In the genomic region with DNA sequence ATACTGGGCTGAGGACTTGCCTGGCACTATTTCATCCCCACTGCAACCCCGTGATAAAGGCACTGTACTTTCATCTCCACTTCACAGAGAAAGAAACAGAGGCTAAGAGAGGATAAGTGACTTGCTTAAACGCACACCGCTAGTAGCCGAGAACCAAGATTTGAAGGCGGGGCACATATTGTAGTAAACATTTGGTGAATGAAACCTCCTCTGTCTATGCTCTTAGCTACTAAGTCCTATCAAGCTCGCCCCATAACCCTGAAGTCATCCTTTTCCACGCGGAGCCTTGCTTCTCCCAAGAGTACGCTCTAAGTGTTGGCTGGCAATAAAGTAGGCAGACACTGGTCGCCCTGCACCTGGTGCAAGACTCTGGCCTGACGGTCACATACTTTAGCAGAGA, we compare ENCODE assay signal across 8 cellular contexts. TPM values are rescaled to one million over a fixed set of nuclear protein-coding genes. Genes with fewer than 3 reads are reported as not detected.
DNase-seq lines count a peak whose midpoint lies in the region; ATAC-seq, FAIRE-seq and TF ChIP-seq lines count a peak whose summit lies in the region.

No MANE protein-coding gene starts in this region.

- H3K4me1 ChIP-seq in HepG2 (ENCODE audit: insufficient read depth, low read length) (peaks cover 22% of the 10 kb centered on the region), tibial artery (peaks cover 0 to 18% (median 6%) of the 10 kb centered on the region in 4 donors)

- TF ChIP-seq CTCF in brain (conservative IDR thresholded peaks at IDR 0.05) (no peak), HepG2 (CRISPR knock-in tag; IDR thresholded peaks at IDR 0.05) (no peak), tibial artery (IDR thresholded peaks at IDR 0.05) (no peak)

- BruUV-seq in HepG2 (replicated peaks; lab: Mats Ljungman, UMichigan): no TSS peak

- no peaks in the 10 kb centered on the region for H3K27me3 Mint-ChIP-seq in activated CD4-positive, alpha-beta T cell treated with anti-CD3 and anti-CD28 coated beads, Interleukin-2, amount 10 ng/mL, durations not matched to agents 24 days and 14 days
- peaks cover 8% of the 10 kb centered on the region for H3K27me3 Mint-ChIP-seq in brain

- CTCF ChIA-PET in HepG2 (lab: Yijun Ruan, JAX; ENCODE audit: low intra/inter-chr PET ratio, low total read pairs): no interaction called here

- peak overlapping the region; percentile 92 for H3K4me2 ChIP-seq in HepG2 (ENCODE audit: low read depth, low read length)

- FAIRE-seq in HepG2 (lab: Jason Lieb, UNC): peak; percentile 23

- in situ Hi-C loops in HepG2 (cut with HindIII; ENCODE audit: extremely low pct_ligation_motif_present, low pct_unique_long_range_greater_than_20kb): no loop called here

- WGBS in HepG2 (ENCODE audit: low lambda C conversion rate): 65% methylated on average over 10 of the region's 11 CpGs

- H3K36me3 ChIP-seq in HepG2 (replicated peaks in 1 of 2; ENCODE audit: control insufficient read depth in 1 of 2, insufficient read depth in 2 of 2, low read length in 2 of 2) (no peaks in the 10 kb centered on the region), tibial artery (no peaks in the 10 kb centered on the region)

- POLR2A ChIA-PET in HepG2 (lab: Yijun Ruan, JAX): no interaction called here

- no peak for TF ChIP-seq RAD21 in HepG2 (CRISPR knock-in tag; IDR thresholded peaks at IDR 0.05)

- no peak overlapping the region for H3K9ac ChIP-seq in HepG2 (ENCODE audit: insufficient read depth, low read depth, low read length)

- H4K20me1 ChIP-seq in HepG2 (ENCODE audit: insufficient read depth, low read length): no peaks in the 10 kb centered on the region

- H3K9me3 ChIP-seq in HepG2 (ENCODE audit: low read length) (no peaks in the 10 kb centered on the region), tibial artery (no peaks in the 10 kb centered on the region)

- DNase-seq in activated CD4-positive, alpha-beta T cell treated with anti-CD3 and anti-CD28 coated beads, Interleukin-2, amount 10 ng/mL, durations not matched to agents 24 days and 14 days: no peak
- DNase-seq in activated CD4-positive, alpha-beta T cell treated with anti-CD3 and anti-CD28 coated beads for 1 hour: no peak
- DNase-seq in HepG2 (ENCODE audit: low spot score): no peak
- no peak for DNase-seq in tibial artery
- DNase-seq in SW 1271 (lab: John Stamatoyannopoulos, UW): no peak
- DNase-seq in middle frontal gyrus (ENCODE audit: extremely low spot score, low spot score): no peak
- no peak for DNase-seq in DMS153 (lab: John Stamatoyannopoulos, UW)

- no peaks in the 10 kb centered on the region for H3K36me3 Mint-ChIP-seq in activated CD4-positive, alpha-beta T cell treated with anti-CD3 and anti-CD28 coated beads, Interleukin-2, amount 10 ng/mL, durations not matched to agents 24 days and 14 days (ENCODE audit: low read depth)
- peaks cover 5% of the 10 kb centered on the region for H3K36me3 Mint-ChIP-seq in brain

- intact Hi-C loops in activated CD4-positive, alpha-beta T cell treated with anti-CD3 and anti-CD28 coated beads, Interleukin-2, amount 10 ng/mL, durations not matched to agents 24 days and 14 days (cut with micrococcal nuclease): loop anchor here (5.0 kb wide), 2 partner anchors 183 to 588 kb away; a partner anchor contains a TSS
- intact Hi-C loops in HepG2 (cut with micrococcal nuclease; ENCODE audit: unreplicated experiment) (no loop called here), tibial artery (cut with DNase I; ENCODE audit: low total_unique reads) (loop anchor here (5.0 to 10.0 kb wide), 2 partner anchors 127 to 410 kb away; a partner anchor contains a TSS)

- H3K4me3 ChIP-seq in HepG2 (replicated peaks in 1 of 3; ENCODE audit: insufficient read depth in 1 of 3, low read depth in 2 of 3, low read length in 3 of 3) (peak overlapping the region; percentile 36 to 86 (median 83); a peak in 5 of 6 replicates), tibial artery (peak overlapping the region; percentile 80 to 89)

- peaks cover 12% of the 10 kb centered on the region for H3K4me1 Mint-ChIP-seq in activated CD4-positive, alpha-beta T cell treated with anti-CD3 and anti-CD28 coated beads, Interleukin-2, amount 10 ng/mL, durations not matched to agents 24 days and 14 days
- H3K4me1 Mint-ChIP-seq in brain: peaks cover 34% of the 10 kb centered on the region

- peaks cover 3% of the 10 kb centered on the region for H3K9me3 Mint-ChIP-seq in activated CD4-positive, alpha-beta T cell treated with anti-CD3 and anti-CD28 coated beads, Interleukin-2, amount 10 ng/mL, durations not matched to agents 24 days and 14 days
- no peaks in the 10 kb centered on the region for H3K9me3 Mint-ChIP-seq in brain

- H3K79me2 ChIP-seq in HepG2 (ENCODE audit: insufficient read depth, low read length): no peaks in the 10 kb centered on the region

- ATAC-seq in HepG2: no peak; the same call in 2 of the 3 replicates

- H2AFZ ChIP-seq in HepG2 (ENCODE audit: low read length): no peak overlapping the region

- TF ChIP-seq EP300 in HepG2 (IDR thresholded peaks at IDR 0.05; ENCODE audit: low read depth in 2 of 2, low read length in 2 of 2) (no peak), HepG2 (CRISPR knock-in tag; IDR thresholded peaks at IDR 0.05; ENCODE audit: borderline replicate concordance) (no peak)

- H3K27ac ChIP-seq in HepG2 (ENCODE audit: extremely low read length, insufficient read depth, low read length) (no peak overlapping the region), tibial artery (peak overlapping the region in 1 of 2 donors; percentile 74)

- H3K4me3 Mint-ChIP-seq in activated CD4-positive, alpha-beta T cell treated with anti-CD3 and anti-CD28 coated beads, Interleukin-2, amount 10 ng/mL, durations not matched to agents 24 days and 14 days: peak overlapping the region; percentile 80
- peak overlapping the region; percentile 84 to 93 (median 89) for H3K4me3 Mint-ChIP-seq in brain

- H3K27me3 ChIP-seq in HepG2 (ENCODE audit: control insufficient read depth in 1 of 2, insufficient read depth in 2 of 2, low read length in 2 of 2) (no peaks in the 10 kb centered on the region; a peak in 1 of 5 replicates), tibial artery (no peaks in the 10 kb centered on the region)

- H3K27ac Mint-ChIP-seq in activated CD4-positive, alpha-beta T cell treated with anti-CD3 and anti-CD28 coated beads, Interleukin-2, amount 10 ng/mL, durations not matched to agents 24 days and 14 days: no peak overlapping the region
- peak overlapping the region in 4 of 5 experiments; percentile 31 to 58 (median 46) for H3K27ac Mint-ChIP-seq in brain

- no peak for TF ChIP-seq POLR2A in HepG2 (IDR thresholded peaks at IDR 0.05; ENCODE audit: insufficient read depth in 1 of 2, low read depth in 2 of 2, low read length in 2 of 2)

TF ChIP-seq in HepG2, 621 proteins besides CTCF, POLR2A, EP300 and RAD21:
- TF ChIP-seq ZBTB38 (CRISPR knock-in tag; IDR thresholded peaks at IDR 0.05) (peak; percentile 48; the same call in 1 of the 2 replicates), MED13 (CRISPR knock-in tag; IDR thresholded peaks at IDR 0.05) (no peak)

RNA-seq across cellular contexts. Expression of a gene that starts 1.1 kb away (rescaled TPM):
- 8.3 and 8.8 TPM in 2 replicates for total RNA-seq in activated CD4-positive, alpha-beta T cell treated with anti-CD3 and anti-CD28 coated beads, Interleukin-2, amount 10 ng/mL, durations not matched to agents 24 days and 14 days
- polyA plus RNA-seq in brain (ENCODE audit: insufficient read depth, low read depth, low replicate concordance) (38.5 TPM), HepG2 (2011; rRNA removed) (10.5 and 12.1 TPM in 2 replicates)
- total RNA-seq in HepG2 (2016; rRNA removed; fragmentation: Illumina TruSeq; extraction: Trizol): 9.9 and 12.4 TPM in 2 replicates
- 7.4 and 8.0 TPM in 2 replicates for total RNA-seq in HepG2 (2016; cell fraction: cytosol; rRNA removed; fragmentation: Illumina TruSeq; extraction: Trizol; ENCODE audit: low read depth)
- 9.0 and 12.9 TPM in 2 replicates for total RNA-seq in HepG2 (2016; cell fraction: insoluble cytoplasmic fraction; rRNA removed; fragmentation: Illumina TruSeq; extraction: Trizol)
- 16.3 and 18.9 TPM in 2 replicates for total RNA-seq in HepG2 (2016; cell fraction: membrane; rRNA removed; fragmentation: Illumina TruSeq; extraction: Trizol)
- total RNA-seq in HepG2 (2016; cell fraction: nucleus; rRNA removed; fragmentation: Illumina TruSeq; extraction: Trizol): 6.7 and 8.1 TPM in 2 replicates
- 9.6 and 13.2 TPM in 2 replicates for polyA plus RNA-seq in HepG2 (2011; cell fraction: cytosol; rRNA removed)
- polyA plus RNA-seq in HepG2 (2011; cell fraction: nucleus; rRNA removed): 6.6 and 8.5 TPM in 2 replicates
- polyA plus RNA-seq in HepG2 (2012): 4.6 and 5.9 TPM in 2 replicates
- polyA plus RNA-seq in HepG2 (2016; cell fraction: cytosol; fragmentation: Illumina TruSeq; extraction: Trizol; ENCODE audit: low read depth): 8.9 and 9.9 TPM in 2 replicates
- 9.0 and 11.6 TPM in 2 replicates for polyA plus RNA-seq in HepG2 (2016; cell fraction: insoluble cytoplasmic fraction; fragmentation: Illumina TruSeq; extraction: Trizol; ENCODE audit: low read depth)
- 17.5 and 18.5 TPM in 2 replicates for polyA plus RNA-seq in HepG2 (2016; cell fraction: membrane; fragmentation: Illumina TruSeq; extraction: Trizol; ENCODE audit: low read depth)
- 13.6 and 15.1 TPM in 2 replicates for polyA plus RNA-seq in HepG2 (2016; cell fraction: nucleus; fragmentation: Illumina TruSeq; extraction: Trizol; ENCODE audit: insufficient read depth, low read depth)
- polyA minus RNA-seq in HepG2 (2011; rRNA and poly(A)+ RNA removed; ENCODE audit: low replicate concordance): 13.6 and 22.5 TPM in 2 replicates
- 4.5 and 4.6 TPM in 2 replicates for polyA minus RNA-seq in HepG2 (2011; cell fraction: cytosol; rRNA and poly(A)+ RNA removed)
- polyA minus RNA-seq in HepG2 (2011; cell fraction: nucleus; rRNA and poly(A)+ RNA removed): 2.3 and 2.6 TPM in 2 replicates
